30 cellular contexts compared by ENCODE assay signal in genomic region chr14:60355768-60356167, GRCh38.
"Had no signal": no experiment of that assay in that cellular context is flagged by ENCODE, and none has a peak within 500 bp of the region (broad histone marks: within the 10 kb centered on the region; RNA-seq: fewer than 3 reads in every experiment).

No MANE protein-coding gene starts in this region.

- H3K9me3 ChIP-seq: adrenal gland, breast epithelium, colonic mucosa, esophagus squamous epithelium had no signal

- FAIRE-seq: endometrium, endothelial cell of umbilical vein had no signal

- H3K27me3 ChIP-seq: adrenal gland, breast epithelium, cardiac muscle cell, colonic mucosa, esophagus squamous epithelium had no signal

- H3K27ac ChIP-seq: adrenal gland, breast epithelium, cardiac muscle cell, colonic mucosa, epithelial cell of prostate, esophagus squamous epithelium had no signal

- ATAC-seq: activated CD8-positive, alpha-beta memory T cell treated with anti-CD3 and anti-CD28 coated beads, Interleukin-2, amount 10 ng/mL, durations not matched to agents 7 days and 5 days; activated CD8-positive, alpha-beta T cell treated with anti-CD3 and anti-CD28 coated beads, Interleukin-2, amount 10 ng/mL, durations not matched to agents 7 days and 5 days; activated naive CD8-positive, alpha-beta T cell treated with anti-CD3 and anti-CD28 coated beads, Interleukin-2, amount 50 U/mL, for 24 hours; T-helper 17 cell had no signal

- H3K4me1 ChIP-seq: adrenal gland, breast epithelium, colonic mucosa, esophagus squamous epithelium had no signal

- H3K4me3 ChIP-seq: adrenal gland, breast epithelium, cardiac muscle cell, colonic mucosa, esophagus squamous epithelium had no signal

- DNase-seq: activated CD4-positive, alpha-beta memory T cell treated with anti-CD3 and anti-CD28 coated beads for 36 hours; activated CD4-positive, alpha-beta T cell treated with anti-CD3 and anti-CD28 coated beads for 1 hour; activated CD4-positive, alpha-beta T cell treated with anti-CD3 and anti-CD28 coated beads for 48 hours; activated CD8-positive, alpha-beta memory T cell treated with anti-CD3 and anti-CD28 coated beads, Interleukin-2, amount 10 ng/mL, durations not matched to agents 7 days and 5 days; activated CD8-positive, alpha-beta memory T cell treated with anti-CD3 and anti-CD28 coated beads, Interleukin-2, amount 50 U/mL, for 4 hours; activated CD8-positive, alpha-beta T cell treated with anti-CD3 and anti-CD28 coated beads, Interleukin-2, amount 10 ng/mL, durations not matched to agents 7 days and 5 days; activated effector memory CD4-positive, alpha-beta T cell treated with anti-CD3 and anti-CD28 coated beads, Interleukin-2, amount 50 U/mL, for 16 hours; activated naive CD4-positive, alpha-beta T cell treated with anti-CD3 and anti-CD28 coated beads for 36 hours; activated naive CD8-positive, alpha-beta T cell treated with anti-CD3 and anti-CD28 coated beads for 36 hours; activated naive CD8-positive, alpha-beta T cell treated with anti-CD3 and anti-CD28 coated beads, Interleukin-2, amount 50 U/mL, for 24 hours; activated T-cell treated with anti-CD3 and anti-CD28 coated beads, Interleukin-2, amount 50 U/mL, for 1 hour; activated T-cell treated with anti-CD3 and anti-CD28 coated beads, Interleukin-2, amount 50 U/mL, for 48 hours; adrenal gland; amygdala; aorta; central memory CD4-positive, alpha-beta T cell; cerebellar nuclear complex; colonic mucosa; effector CD8-positive, alpha-beta T cell; esophagus squamous epithelium; foreskin melanocyte; head of caudate nucleus; hippocampal formation; T-helper 17 cell; T1000 had no signal

- H3K36me3 ChIP-seq: adrenal gland, breast epithelium, cardiac muscle cell, colonic mucosa, esophagus squamous epithelium had no signal
